Comparison of ENCODE assay signal across 1 cellular context in genomic region chr14:24232645-24233537, GRCh38.
TF ChIP-seq lines count a peak whose summit lies in the region.

GMPR2 (plus strand) TSS chr14:24232929; CDS start chr14:24233254, 325 bp downstream.

TF ChIP-seq in K562, 482 proteins besides CTCF, POLR2A, EP300 and RAD21 (continued from another document and continues in another):
- TF ChIP-seq PBX2 (CRISPR knock-in tag; IDR thresholded peaks at IDR 0.05; ENCODE audit: low read depth) (no peak), PBX2 (tag; conservative IDR thresholded peaks at IDR 0.05; ENCODE audit: low read depth) (no peak), SRSF1 (IDR thresholded peaks at IDR 0.05; ENCODE audit: low read depth, low read length) (no peak), ZNF431 (CRISPR knock-in tag; IDR thresholded peaks at IDR 0.05) (no peak), HDAC1 (IDR thresholded peaks at IDR 0.05) (peak in 1 of 2 experiments; percentile 21; a peak in 1 of 4 replicates), RFX1 (IDR thresholded peaks at IDR 0.05) (peak; percentile 42; the same call in 1 of the 2 replicates), SP2 (IDR thresholded peaks at IDR 0.05; ENCODE audit: extremely low read depth, low read depth, low read length, poor library complexity, severe bottlenecking) (no peak), HOXB6 (CRISPR knock-in tag; IDR thresholded peaks at IDR 0.05; ENCODE audit: borderline replicate concordance) (no peak), SMAD3 (CRISPR knock-in tag; conservative IDR thresholded peaks at IDR 0.05) (no peak), NEUROD1 (IDR thresholded peaks at IDR 0.05; ENCODE audit: borderline replicate concordance, low read depth, low read length, partially characterized antibody) (no peak), EP400 (IDR thresholded peaks at IDR 0.05) (peak; percentile 68), KDM5B (IDR thresholded peaks at IDR 0.05; ENCODE audit: insufficient replicate concordance, low read depth, low read length) (peak; percentile 47), POLR2B (IDR thresholded peaks at IDR 0.05; ENCODE audit: low read depth, partially characterized antibody) (peak; percentile 24), SMAD4 (CRISPR knock-in tag; conservative IDR thresholded peaks at IDR 0.05) (0 out of 2 replicates have a peak, but pooled peaks have one; percentile 26), HSF4 (CRISPR knock-in tag; IDR thresholded peaks at IDR 0.05; ENCODE audit: borderline replicate concordance) (no peak), ZBTB40 (IDR thresholded peaks at IDR 0.05) (peak; percentile 93), ZBTB40 (CRISPR knock-in tag; IDR thresholded peaks at IDR 0.05) (no peak), TCF15 (CRISPR knock-in tag; IDR thresholded peaks at IDR 0.05) (no peak), ZBTB7A (IDR thresholded peaks at IDR 0.05; ENCODE audit: borderline replicate concordance, control insufficient read depth, low read depth, low read length) (peak; percentile 13; the same call in 1 of the 2 replicates), KLF16 (IDR thresholded peaks at IDR 0.05) (no peak), MGA (IDR thresholded peaks at IDR 0.05) (peak; percentile 17; the same call in 1 of the 2 replicates), PKNOX1 (IDR thresholded peaks at IDR 0.05) (peak; percentile 41; the same call in 1 of the 2 replicates), HDAC8 (tag; IDR thresholded peaks at IDR 0.05) (no peak), VEZF1 (CRISPR knock-in tag; IDR thresholded peaks at IDR 0.05) (peak; percentile 62), TRIM24 (IDR thresholded peaks at IDR 0.05) (peak in 1 of 2 experiments; percentile 63; a peak in 2 of 4 replicates), TBP (optimal IDR thresholded peaks at IDR 0.05; ENCODE audit: low read depth, low read length) (peak; percentile 5), MBD2 (IDR thresholded peaks at IDR 0.05; ENCODE audit: borderline replicate concordance, low read depth) (no peak), ZNF586 (CRISPR knock-in tag; conservative IDR thresholded peaks at IDR 0.05) (no peak)
